ENCODE assay signal across 8 cellular contexts in the genomic region with DNA sequence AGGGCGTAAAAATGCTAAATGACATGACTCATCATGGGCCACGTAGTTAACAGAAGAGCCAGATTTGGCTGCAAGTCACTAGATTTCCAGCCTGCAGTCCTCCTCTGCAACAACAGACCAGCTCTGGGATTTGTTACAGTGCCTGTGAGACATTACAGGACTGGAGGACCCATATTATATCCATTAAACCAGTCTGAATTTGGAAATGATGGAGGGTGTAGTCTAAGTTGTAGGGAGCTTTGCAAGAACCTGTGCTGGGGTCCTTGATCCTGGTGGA. TPM values are rescaled to one million over a fixed set of nuclear protein-coding genes. Genes with fewer than 3 reads are reported as not detected.
A peak's percentile ranks its signal among the peaks of the same experiment; 100 is the strongest.
DNase-seq lines count a peak whose midpoint lies in the region; ATAC-seq and TF ChIP-seq lines count a peak whose summit lies in the region.

No MANE protein-coding gene starts in this region.

- H3K27me3 Mint-ChIP-seq in effector memory CD8-positive, alpha-beta T cell = no peaks in the 10 kb centered on the region

- peak; percentile 44 for DNase-seq in HPDE6-E6E7 (ENCODE audit: extremely low spot score)
- DNase-seq in astrocyte of the cerebellum (ENCODE audit: low read depth) = peak; percentile 72
- DNase-seq in right cardiac atrium = no peak
- peak; percentile 80 for DNase-seq in stromal cell of bone marrow (ENCODE audit: low read depth)
- DNase-seq in mucosa of gallbladder (ENCODE audit: low spot score) = no peak
- no peak for DNase-seq in KBM-7
- DNase-seq in effector memory CD8-positive, alpha-beta T cell = no peak
- no peak for DNase-seq in GM10266 (ENCODE audit: extremely low spot score)

- WGBS in right cardiac atrium = 28% methylated on average over 2 of the region's 2 CpGs

- in situ Hi-C loops in astrocyte of the cerebellum (cut with HindIII; ENCODE audit: low sequenced_read_pairs) = no loop called here
- in situ Hi-C loops in KBM-7 (cut with MboI; ENCODE audit: low pct_unique_long_range_greater_than_20kb, low sequenced_read_pairs) = no loop called here

- no peaks in the 10 kb centered on the region for H3K9me3 Mint-ChIP-seq in effector memory CD8-positive, alpha-beta T cell

- intact Hi-C loops in right cardiac atrium (cut with DNase I) = loop anchor here in 3 of 4 donors (5.0 to 10.0 kb wide), 2 partner anchors 112 to 119 kb away; no protein-coding TSS in a partner anchor

- no peak overlapping the region for H3K4me3 Mint-ChIP-seq in effector memory CD8-positive, alpha-beta T cell

- no peaks in the 10 kb centered on the region for H3K9me3 ChIP-seq in right cardiac atrium (ENCODE audit: control insufficient read depth, low read length)

- peaks cover 3% of the 10 kb centered on the region for H3K36me3 Mint-ChIP-seq in effector memory CD8-positive, alpha-beta T cell (ENCODE audit: insufficient read depth)

- H3K4me3 ChIP-seq in astrocyte of the cerebellum (ENCODE audit: low read depth, low read length) (no peak overlapping the region), right cardiac atrium (ENCODE audit: low read length) (no peak overlapping the region)

- H3K4me1 Mint-ChIP-seq in effector memory CD8-positive, alpha-beta T cell (ENCODE audit: low read depth in 2 of 2) = peaks cover 18 to 21% of the 10 kb centered on the region in 2 donors

- peak overlapping the region; percentile 23 for H3K27ac ChIP-seq in right cardiac atrium (ENCODE audit: low read length)

- H3K4me1 ChIP-seq in right cardiac atrium (ENCODE audit: control insufficient read depth, insufficient read depth, low read length) = peaks cover 4% of the 10 kb centered on the region

- H3K27ac Mint-ChIP-seq in effector memory CD8-positive, alpha-beta T cell = peak overlapping the region in 1 of 2 donors; percentile 51

- ATAC-seq in right cardiac atrium = peak; percentile 65 to 73
- no peak for ATAC-seq in effector memory CD8-positive, alpha-beta T cell (replicated peaks)

- no peaks in the 10 kb centered on the region for H3K27me3 ChIP-seq in right cardiac atrium (ENCODE audit: control insufficient read depth, insufficient read depth)

- TF ChIP-seq CTCF in astrocyte of the cerebellum (IDR thresholded peaks at IDR 0.05; ENCODE audit: low read depth, low read length, missing control alignments) = no peak
- TF ChIP-seq CTCF in GM10266 (IDR thresholded peaks at IDR 0.05; ENCODE audit: control insufficient read depth, insufficient read depth, low read depth, missing control alignments) = no peak

RNA-seq across cellular contexts. Expression of gene ZNF774, which starts 10.8 kb away (rescaled TPM):
- total RNA-seq in right cardiac atrium (1 to 10 TPM; 3.1 to 6.4 (median 4.6) TPM), mucosa of gallbladder (18.4 TPM)
- 2.0 TPM for polyA plus RNA-seq in right cardiac atrium

RNA-seq across cellular contexts. Expression of gene IQGAP1, which starts 25.2 kb away (rescaled TPM):
- 10 to 100 TPM; 37.8 to 57.9 (median 53.8) TPM for total RNA-seq in right cardiac atrium
- 30.0 TPM for polyA plus RNA-seq in right cardiac atrium
- total RNA-seq in mucosa of gallbladder = 159 TPM

Comparison
In these comparisons a context has a peak if more than half of its experiments do, and no peak if none do; other contexts are left out.
1. DNase-seq: peak in HPDE6-E6E7 (single experiment), astrocyte of the cerebellum (single experiment) and stromal cell of bone marrow (single experiment); none in right cardiac atrium (0 of 3), mucosa of gallbladder (single experiment), KBM-7 (single experiment), effector memory CD8-positive, alpha-beta T cell (0 of 3) and GM10266 (single experiment).